Comparison of ENCODE assay signal across 8 cellular contexts in genomic region chr12:49088190-49088931, GRCh38. TPM values are rescaled to one million over a fixed set of nuclear protein-coding genes. Genes with fewer than 3 reads are reported as not detected.
A peak's percentile ranks its signal among the peaks of the same experiment; 100 is the strongest.
DNase-seq lines count a peak whose midpoint lies in the region; ATAC-seq and TF ChIP-seq lines count a peak whose summit lies in the region.

No MANE protein-coding gene starts in this region.

- H3K27me3 Mint-ChIP-seq in HFFc6 (ENCODE audit: insufficient read depth): peaks cover 13% of the 10 kb centered on the region; the same call in 1 of the 2 replicates
- peaks cover 29% of the 10 kb centered on the region for H3K27me3 Mint-ChIP-seq in activated naive CD4-positive, alpha-beta T cell treated with anti-CD3 and anti-CD28 coated beads, Interleukin-2, amount 50 U/mL, for 24 hours
- peaks cover 16% of the 10 kb centered on the region for H3K27me3 Mint-ChIP-seq in glutamatergic neuron (ENCODE audit: unreplicated experiment)

- H3K27ac Mint-ChIP-seq in HFFc6 (no peak overlapping the region), glutamatergic neuron (ENCODE audit: unreplicated experiment) (no peak overlapping the region)
- H3K27ac Mint-ChIP-seq in activated naive CD4-positive, alpha-beta T cell treated with anti-CD3 and anti-CD28 coated beads, Interleukin-2, amount 50 U/mL, for 24 hours: no peak overlapping the region

- peaks cover 45% of the 10 kb centered on the region for H3K4me1 ChIP-seq in upper lobe of right lung

- H3K4me1 Mint-ChIP-seq in HFFc6 (ENCODE audit: low read depth) (peaks cover 36% of the 10 kb centered on the region), glutamatergic neuron (ENCODE audit: low read depth, unreplicated experiment) (peaks cover 3% of the 10 kb centered on the region)
- H3K4me1 Mint-ChIP-seq in activated naive CD4-positive, alpha-beta T cell treated with anti-CD3 and anti-CD28 coated beads, Interleukin-2, amount 50 U/mL, for 24 hours: peaks cover 34% of the 10 kb centered on the region

- no peak overlapping the region for H3K4me3 ChIP-seq in upper lobe of right lung

- peaks cover 44% of the 10 kb centered on the region for H3K27me3 ChIP-seq in upper lobe of right lung

- no peaks in the 10 kb centered on the region for H3K36me3 ChIP-seq in upper lobe of right lung

- no peak overlapping the region for H3K27ac ChIP-seq in upper lobe of right lung

- in situ Hi-C loops in SK-MEL-5 (cut with HindIII; ENCODE audit: low pct_unique_long_range_greater_than_20kb, low sequenced_read_pairs): no loop called here

- peak; percentile 93 for TF ChIP-seq CTCF in HFFc6 (IDR thresholded peaks at IDR 0.05)
- TF ChIP-seq CTCF in glutamatergic neuron (IDR thresholded peaks at IDR 0.05; ENCODE audit: partially characterized antibody, unreplicated experiment): peak; percentile 87
- peak; percentile 92 for TF ChIP-seq CTCF in upper lobe of right lung (IDR thresholded peaks at IDR 0.05)

- H3K9me3 Mint-ChIP-seq in HFFc6 (no peaks in the 10 kb centered on the region), glutamatergic neuron (ENCODE audit: unreplicated experiment) (peaks cover 5% of the 10 kb centered on the region)
- no peaks in the 10 kb centered on the region for H3K9me3 Mint-ChIP-seq in activated naive CD4-positive, alpha-beta T cell treated with anti-CD3 and anti-CD28 coated beads, Interleukin-2, amount 50 U/mL, for 24 hours

- H3K4me3 Mint-ChIP-seq in HFFc6 (peak overlapping the region; percentile 57), glutamatergic neuron (ENCODE audit: unreplicated experiment) (peak overlapping the region; percentile 49)
- peak overlapping the region; percentile 23 for H3K4me3 Mint-ChIP-seq in activated naive CD4-positive, alpha-beta T cell treated with anti-CD3 and anti-CD28 coated beads, Interleukin-2, amount 50 U/mL, for 24 hours

- no peaks in the 10 kb centered on the region for H3K36me3 Mint-ChIP-seq in HFFc6 (ENCODE audit: low read depth)
- no peaks in the 10 kb centered on the region for H3K36me3 Mint-ChIP-seq in activated naive CD4-positive, alpha-beta T cell treated with anti-CD3 and anti-CD28 coated beads, Interleukin-2, amount 50 U/mL, for 24 hours
- no peaks in the 10 kb centered on the region for H3K36me3 Mint-ChIP-seq in glutamatergic neuron (ENCODE audit: unreplicated experiment)

- peak; percentile 96 for ATAC-seq in upper lobe of right lung

- no peaks in the 10 kb centered on the region for H3K9me3 ChIP-seq in upper lobe of right lung

- DNase-seq in ELR (ENCODE audit: low read depth): peak; percentile 93
- peak; percentile 81 for DNase-seq in HFFc6
- DNase-seq in NCI-H1092 (lab: John Stamatoyannopoulos, UW): peak; percentile 69
- peak; percentile 93 for DNase-seq in SK-MEL-5 (ENCODE audit: low read depth, low spot score)
- peak; percentile 73 for DNase-seq in glutamatergic neuron
- peak; percentile 60 to 96 (median 80) for DNase-seq in posterior cingulate gyrus
- peak; percentile 81 for DNase-seq in upper lobe of right lung

- intact Hi-C loops in posterior cingulate gyrus (cut with DNase I): loop anchor here (1.0 to 2.0 kb wide), 2 partner anchors 32 to 147 kb away; no protein-coding TSS in a partner anchor
- intact Hi-C loops in upper lobe of right lung (cut with DNase I): no loop called here

RNA-seq across cellular contexts. Expression of gene DHH, which starts 6.2 kb away (rescaled TPM):
- under 1 TPM in 1 of 6 experiments, not detected in 5; 0.07 TPM for total RNA-seq in HFFc6 (2021; fragmentation: NEBNext Ultra II Directional; extraction: Animal tissue kit (Norgen Biotek cat#: 25700))
- 0.05 and 0.21 TPM in 2 replicates for total RNA-seq in SK-MEL-5 (2014; rRNA removed; shearing (Covaris generic))
- polyA plus RNA-seq in SK-MEL-5 (2015; cell fraction: cytosol; rRNA removed): 0.11 and 0.20 TPM in 2 replicates
- 1.1 TPM in 1 of 2 replicates, not detected in the other for polyA plus RNA-seq in SK-MEL-5 (2015; cell fraction: nucleus; rRNA removed)
- total RNA-seq in glutamatergic neuron (ENCODE audit: unreplicated experiment) (1.2 TPM), upper lobe of right lung (2.1 TPM)

RNA-seq across cellular contexts. Expression of gene RHEBL1, which starts 18.6 kb away (rescaled TPM):
- total RNA-seq in HFFc6 (2021; fragmentation: NEBNext Ultra II Directional; extraction: Animal tissue kit (Norgen Biotek cat#: 25700)): 1 to 10 TPM in 1 of 6 experiments, under 1 TPM in 5; 0.60 to 1.6 (median 0.86) TPM
- total RNA-seq in SK-MEL-5 (2014; rRNA removed; shearing (Covaris generic)): 5.2 and 7.8 TPM in 2 replicates
- polyA plus RNA-seq in SK-MEL-5 (2015; cell fraction: cytosol; rRNA removed): 6.7 and 9.0 TPM in 2 replicates
- polyA plus RNA-seq in SK-MEL-5 (2015; cell fraction: nucleus; rRNA removed): 18.0 and 19.2 TPM in 2 replicates
- 2.3 TPM for total RNA-seq in glutamatergic neuron (ENCODE audit: unreplicated experiment)
- 1.1 TPM for total RNA-seq in upper lobe of right lung

RNA-seq across cellular contexts. Expression of gene LMBR1L, which starts 22.3 kb away (rescaled TPM):
- total RNA-seq in HFFc6 (2021; fragmentation: NEBNext Ultra II Directional; extraction: Animal tissue kit (Norgen Biotek cat#: 25700)): 10 to 100 TPM; 23.0 to 31.0 (median 26.2) TPM
- total RNA-seq in SK-MEL-5 (2014; rRNA removed; shearing (Covaris generic)): 20.6 and 21.7 TPM in 2 replicates
- polyA plus RNA-seq in SK-MEL-5 (2015; cell fraction: cytosol; rRNA removed): 17.1 and 18.6 TPM in 2 replicates
- 216 and 234 TPM in 2 replicates for polyA plus RNA-seq in SK-MEL-5 (2015; cell fraction: nucleus; rRNA removed)
- total RNA-seq in glutamatergic neuron (ENCODE audit: unreplicated experiment) (371 TPM), upper lobe of right lung (54.3 TPM)

RNA-seq across cellular contexts. Expression of gene KMT2D, which starts 27.8 kb away (rescaled TPM):
- 10 to 100 TPM; 43.9 to 66.6 (median 48.4) TPM for total RNA-seq in HFFc6 (2021; fragmentation: NEBNext Ultra II Directional; extraction: Animal tissue kit (Norgen Biotek cat#: 25700))
- total RNA-seq in SK-MEL-5 (2014; rRNA removed; shearing (Covaris generic)): 14.5 and 16.1 TPM in 2 replicates
- 41.5 and 54.0 TPM in 2 replicates for polyA plus RNA-seq in SK-MEL-5 (2015; cell fraction: cytosol; rRNA removed)
- polyA plus RNA-seq in SK-MEL-5 (2015; cell fraction: nucleus; rRNA removed): 55.7 and 79.5 TPM in 2 replicates
- total RNA-seq in glutamatergic neuron (ENCODE audit: unreplicated experiment): 144 TPM
- 102 TPM for total RNA-seq in upper lobe of right lung

RNA-seq across cellular contexts. Expression of gene TUBA1B, which starts 42.8 kb away (rescaled TPM):
- total RNA-seq in HFFc6 (2021; fragmentation: NEBNext Ultra II Directional; extraction: Animal tissue kit (Norgen Biotek cat#: 25700)): 1,000 to 10,000 TPM; 1,208 to 2,585 (median 2,279) TPM
- total RNA-seq in SK-MEL-5 (2014; rRNA removed; shearing (Covaris generic)): 1,958 and 1,976 TPM in 2 replicates
- 2,389 and 2,410 TPM in 2 replicates for polyA plus RNA-seq in SK-MEL-5 (2015; cell fraction: cytosol; rRNA removed)
- polyA plus RNA-seq in SK-MEL-5 (2015; cell fraction: nucleus; rRNA removed): 508 and 518 TPM in 2 replicates
- total RNA-seq in glutamatergic neuron (ENCODE audit: unreplicated experiment): 924 TPM
- 440 TPM for total RNA-seq in upper lobe of right lung
